ENCODE assay signal across 27 cellular contexts in genomic region chr7:52502281-52502680, GRCh38.
"Had no signal": no experiment of that assay in that cellular context is flagged by ENCODE, and none has a peak within 500 bp of the region (broad histone marks: within the 10 kb centered on the region; RNA-seq: fewer than 3 reads in every experiment).

No MANE protein-coding gene starts in this region.

- H3K4me1 ChIP-seq: esophagus muscularis mucosa, foreskin keratinocyte, left lung, lower lobe of right lung, pancreas, psoas muscle, right atrium auricular region, thyroid gland, upper lobe of right lung had no signal

- H3K36me3 Mint-ChIP-seq: activated naive CD4-positive, alpha-beta T cell treated with anti-CD3 and anti-CD28 coated beads, Interleukin-2, amount 50 U/mL, for 24 hours; stimulated activated memory B cell treated with anti-CD40 and anti-IgM and Interleukin-4, amounts not matched to agents 10 μg/mL and 1 μg/mL and 100 μg/mL, for 72 hours had no signal

- H3K4me1 Mint-ChIP-seq: activated CD4-positive, alpha-beta T cell treated with anti-CD3 and anti-CD28 coated beads, Interleukin-2, amount 10 ng/mL, durations not matched to agents 24 days and 14 days; activated naive CD4-positive, alpha-beta T cell treated with anti-CD3 and anti-CD28 coated beads, Interleukin-2, amount 50 U/mL, for 24 hours; activated naive CD8-positive, alpha-beta T cell treated with anti-CD3 and anti-CD28 coated beads, Interleukin-2, amount 50 U/mL, for 24 hours; central memory CD8-positive, alpha-beta T cell; nephron progenitor cell; stimulated activated memory B cell treated with anti-CD40 and anti-IgM and Interleukin-4, amounts not matched to agents 10 μg/mL and 1 μg/mL and 100 μg/mL, for 72 hours; stimulated activated naive CD8-positive, alpha-beta T cell treated with anti-CD3 and anti-CD28 coated beads, Interleukin-15, amount 100 ng/mL, for 72 hours had no signal

- H3K27me3 ChIP-seq: esophagus muscularis mucosa, foreskin keratinocyte, left lung, pancreas, right atrium auricular region, thyroid gland, upper lobe of right lung had no signal

- H3K27ac ChIP-seq: esophagus muscularis mucosa, foreskin keratinocyte, left lung, lower lobe of right lung, pancreas, psoas muscle, right atrium auricular region, thyroid gland, upper lobe of right lung had no signal

- H3K36me3 ChIP-seq: esophagus muscularis mucosa, left lung, lower lobe of right lung, pancreas, right atrium auricular region, thyroid gland, upper lobe of right lung had no signal

- DNase-seq: activated CD4-positive, alpha-beta T cell treated with anti-CD3 and anti-CD28 coated beads, Interleukin-2, amount 10 ng/mL, durations not matched to agents 24 days and 14 days; activated CD4-positive, CD25-positive, alpha-beta regulatory T cell treated with anti-CD3 and anti-CD28 coated beads, Interleukin-2, amount 50 U/mL, for 72 hours; activated CD8-positive, alpha-beta T cell treated with anti-CD3 and anti-CD28 coated beads for 36 hours; activated naive CD8-positive, alpha-beta T cell treated with anti-CD3 and anti-CD28 coated beads, Interleukin-2, amount 50 U/mL, for 24 hours; activated T-cell treated with anti-CD3 and anti-CD28 coated beads, Interleukin-2, amount 50 U/mL, for 4 hours; dermis blood vessel endothelial cell; effector CD4-positive, alpha-beta T cell; foreskin keratinocyte; left lung; lower lobe of right lung; nephron progenitor cell; pancreas; psoas muscle; stimulated activated CD4-positive, alpha-beta T cell treated with anti-CD3 and anti-CD28 coated beads, Interleukin-1b, Interleukin-23, amount 100 ng/mL, for 48 hours; stimulated activated CD4-positive, alpha-beta T cell treated with anti-CD3 and anti-CD28 coated beads, Interleukin-4, amount 100 ng/mL, for 4 hours; stimulated activated CD8-positive, alpha-beta memory T cell treated with anti-CD3 and anti-CD28 coated beads, Interleukin-4, amount 100 ng/mL, for 48 hours; stimulated activated naive CD8-positive, alpha-beta T cell treated with anti-CD3 and anti-CD28 coated beads, Interleukin-15, amount 100 ng/mL, for 72 hours; T-helper 2 cell; upper lobe of right lung had no signal

- H3K9me3 ChIP-seq: esophagus muscularis mucosa, left lung, lower lobe of right lung, pancreas, psoas muscle, right atrium auricular region, thyroid gland, upper lobe of right lung had no signal

- H3K4me3 ChIP-seq: esophagus muscularis mucosa, left lung, lower lobe of right lung, pancreas, psoas muscle, right atrium auricular region, smooth muscle cell, thyroid gland, upper lobe of right lung had no signal

- H3K9me3 Mint-ChIP-seq: activated CD4-positive, alpha-beta T cell treated with anti-CD3 and anti-CD28 coated beads, Interleukin-2, amount 10 ng/mL, durations not matched to agents 24 days and 14 days; activated CD8-positive, alpha-beta T cell treated with anti-CD3 and anti-CD28 coated beads for 36 hours; nephron progenitor cell; stimulated activated memory B cell treated with anti-CD40 and anti-IgM and Interleukin-4, amounts not matched to agents 10 μg/mL and 1 μg/mL and 100 μg/mL, for 72 hours; stimulated activated naive CD8-positive, alpha-beta T cell treated with anti-CD3 and anti-CD28 coated beads, Interleukin-15, amount 100 ng/mL, for 72 hours had no signal

- ATAC-seq: activated CD8-positive, alpha-beta T cell treated with anti-CD3 and anti-CD28 coated beads for 36 hours; activated naive CD8-positive, alpha-beta T cell treated with anti-CD3 and anti-CD28 coated beads, Interleukin-2, amount 50 U/mL, for 24 hours; activated T-cell treated with anti-CD3 and anti-CD28 coated beads, Interleukin-2, amount 50 U/mL, for 4 hours; foreskin keratinocyte; left lung; lower lobe of right lung; pancreas; psoas muscle; stimulated activated memory B cell treated with anti-CD40 and anti-IgM and Interleukin-4, amounts not matched to agents 10 μg/mL and 1 μg/mL and 100 μg/mL, for 72 hours; stimulated activated naive CD8-positive, alpha-beta T cell treated with anti-CD3 and anti-CD28 coated beads, Interleukin-15, amount 100 ng/mL, for 72 hours; upper lobe of right lung had no signal

- H3K27me3 Mint-ChIP-seq: activated CD4-positive, alpha-beta T cell treated with anti-CD3 and anti-CD28 coated beads, Interleukin-2, amount 10 ng/mL, durations not matched to agents 24 days and 14 days; activated CD8-positive, alpha-beta T cell treated with anti-CD3 and anti-CD28 coated beads for 36 hours; activated naive CD4-positive, alpha-beta T cell treated with anti-CD3 and anti-CD28 coated beads, Interleukin-2, amount 50 U/mL, for 24 hours; activated naive CD8-positive, alpha-beta T cell treated with anti-CD3 and anti-CD28 coated beads, Interleukin-2, amount 50 U/mL, for 24 hours; central memory CD8-positive, alpha-beta T cell; stimulated activated memory B cell treated with anti-CD40 and anti-IgM and Interleukin-4, amounts not matched to agents 10 μg/mL and 1 μg/mL and 100 μg/mL, for 72 hours; stimulated activated naive CD8-positive, alpha-beta T cell treated with anti-CD3 and anti-CD28 coated beads, Interleukin-15, amount 100 ng/mL, for 72 hours had no signal

- H3K4me3 Mint-ChIP-seq: activated CD4-positive, alpha-beta T cell treated with anti-CD3 and anti-CD28 coated beads, Interleukin-2, amount 10 ng/mL, durations not matched to agents 24 days and 14 days; activated CD8-positive, alpha-beta T cell treated with anti-CD3 and anti-CD28 coated beads for 36 hours; activated naive CD4-positive, alpha-beta T cell treated with anti-CD3 and anti-CD28 coated beads, Interleukin-2, amount 50 U/mL, for 24 hours; activated naive CD8-positive, alpha-beta T cell treated with anti-CD3 and anti-CD28 coated beads, Interleukin-2, amount 50 U/mL, for 24 hours; activated T-cell treated with anti-CD3 and anti-CD28 coated beads, Interleukin-2, amount 50 U/mL, for 4 hours; central memory CD8-positive, alpha-beta T cell; nephron progenitor cell; stimulated activated memory B cell treated with anti-CD40 and anti-IgM and Interleukin-4, amounts not matched to agents 10 μg/mL and 1 μg/mL and 100 μg/mL, for 72 hours; stimulated activated naive CD8-positive, alpha-beta T cell treated with anti-CD3 and anti-CD28 coated beads, Interleukin-15, amount 100 ng/mL, for 72 hours had no signal

- H3K27ac Mint-ChIP-seq: activated CD4-positive, alpha-beta T cell treated with anti-CD3 and anti-CD28 coated beads, Interleukin-2, amount 10 ng/mL, durations not matched to agents 24 days and 14 days; activated CD8-positive, alpha-beta T cell treated with anti-CD3 and anti-CD28 coated beads for 36 hours; activated naive CD4-positive, alpha-beta T cell treated with anti-CD3 and anti-CD28 coated beads, Interleukin-2, amount 50 U/mL, for 24 hours; activated naive CD8-positive, alpha-beta T cell treated with anti-CD3 and anti-CD28 coated beads, Interleukin-2, amount 50 U/mL, for 24 hours; activated T-helper 2 cell treated with anti-CD3 and anti-CD28 coated beads, Interferon-gamma antibody, Interleukin-2, Interleukin-4, amounts not matched to agents 10 μg/mL and 5 μg/mL and 100 μg/mL, durations not matched to agents 14 hours and 24 hours and 36 hours; nephron progenitor cell; stimulated activated memory B cell treated with anti-CD40 and anti-IgM and Interleukin-4, amounts not matched to agents 10 μg/mL and 1 μg/mL and 100 μg/mL, for 72 hours; stimulated activated naive CD8-positive, alpha-beta T cell treated with anti-CD3 and anti-CD28 coated beads, Interleukin-15, amount 100 ng/mL, for 72 hours had no signal
